Comparison of ENCODE assay signal across 22 cellular contexts in the genomic region with DNA sequence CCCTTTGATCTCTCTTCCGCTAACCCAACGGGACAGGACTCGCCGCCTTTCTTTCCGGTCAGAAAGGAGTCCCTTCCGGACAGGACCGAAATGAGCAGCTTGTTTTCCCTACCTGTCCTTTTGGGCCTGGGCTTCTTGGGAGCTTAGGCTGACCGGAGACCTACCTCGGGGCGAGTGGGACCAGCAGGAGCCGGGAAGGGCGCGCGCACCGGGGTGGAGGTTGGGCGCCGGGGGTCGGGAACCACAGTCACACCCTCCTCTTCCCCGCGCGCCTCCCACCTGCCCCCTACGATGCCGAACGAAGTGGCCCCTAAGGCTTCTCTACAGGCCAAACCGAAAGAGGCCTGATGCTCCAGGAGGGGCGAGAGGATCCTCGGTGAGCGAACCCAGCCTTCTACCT.
"Had no signal": no experiment of that assay in that cellular context is flagged by ENCODE, and none has a peak within 500 bp of the region (broad histone marks: within the 10 kb centered on the region; RNA-seq: fewer than 3 reads in every experiment).

No MANE protein-coding gene starts in this region.

- H3K36me3 ChIP-seq: SJSA1 had no signal

- H3K27ac ChIP-seq: SJSA1, SK-N-MC had no signal

- ATAC-seq: HepG2 had no signal

- H3K4me1 ChIP-seq: SJSA1 had no signal

- DNase-seq: KBM-7, MV-4-11, NCI-H1048, NCI-H1105, NCI-H1417 treated with DMSO at 0.1 percent for 48 hours, NCI-H146, NCI-H1694 treated with DMSO at 0.1 percent for 48 hours, NCI-H1930, NCI-H2081, NCI-H2171, NCI-H226, NCI-H446, NCI-H510A, NCI-H524 treated with DMSO at 0.1 percent for 48 hours, NCI-H69, NCI-H774, Right ventricle myocardium superior, RPMI8226, SIG-M5 had no signal

- H3K4me3 ChIP-seq: SJSA1, SK-N-MC had no signal

- H3K27me3 ChIP-seq: SJSA1 had no signal
